In genomic region chr9:112559629-112560413, GRCh38 we compare ENCODE assay signal across 1 cellular context.
TF ChIP-seq lines count a peak whose summit lies in the region.

No MANE protein-coding gene starts in this region.

TF ChIP-seq in K562, 482 proteins besides CTCF, POLR2A, EP300 and RAD21 (continued from another document):
- no peak for TF ChIP-seq ELK3 (CRISPR knock-in tag; IDR thresholded peaks at IDR 0.05)
- TF ChIP-seq DNMT1 (IDR thresholded peaks at IDR 0.05): no peak
- TF ChIP-seq ZNF316 (IDR thresholded peaks at IDR 0.05): peak; percentile 95
- no peak for TF ChIP-seq ZNF589 (CRISPR knock-in tag; IDR thresholded peaks at IDR 0.05; ENCODE audit: low read depth)
- 0 out of 2 replicates have a peak, but pooled peaks have one; percentile 54 for TF ChIP-seq DMBX1 (CRISPR knock-in tag; IDR thresholded peaks at IDR 0.05; ENCODE audit: borderline replicate concordance)
- TF ChIP-seq TAF9B (IDR thresholded peaks at IDR 0.05; ENCODE audit: partially characterized antibody): no peak
- TF ChIP-seq ZNF263 (CRISPR knock-in tag; IDR thresholded peaks at IDR 0.05; ENCODE audit: borderline replicate concordance): 0 out of 2 replicates have a peak, but pooled peaks have one; percentile 46
- TF ChIP-seq TEAD1 (CRISPR knock-in tag; IDR thresholded peaks at IDR 0.05): no peak
- peak; percentile 38; the same call in 1 of the 2 replicates for TF ChIP-seq CXXC5 (CRISPR knock-in tag; IDR thresholded peaks at IDR 0.05)
- no peak for TF ChIP-seq ZNF282 (CRISPR knock-in tag; IDR thresholded peaks at IDR 0.05)
- TF ChIP-seq PCBP2 (IDR thresholded peaks at IDR 0.05; ENCODE audit: low read depth, low read length, poor library complexity, severe bottlenecking): no peak
- no peak for TF ChIP-seq NFIX (CRISPR knock-in tag; IDR thresholded peaks at IDR 0.05; ENCODE audit: low read depth)
- no peak for TF ChIP-seq UBTF (IDR thresholded peaks at IDR 0.05; ENCODE audit: borderline replicate concordance in 1 of 2, low read depth in 2 of 2, low read length in 2 of 2)
- TF ChIP-seq NELFE (IDR thresholded peaks at IDR 0.05; ENCODE audit: insufficient read depth, insufficient read length): no peak
- no peak for TF ChIP-seq ZZZ3 (IDR thresholded peaks at IDR 0.05)
- no peak for TF ChIP-seq ZNF445 (CRISPR knock-in tag; IDR thresholded peaks at IDR 0.05; ENCODE audit: low read depth)
- no peak for TF ChIP-seq RBM15 (IDR thresholded peaks at IDR 0.05; ENCODE audit: insufficient read depth, low read length)
- no peak for TF ChIP-seq SMAD2 (IDR thresholded peaks at IDR 0.05; ENCODE audit: low read depth, low read length)
- no peak for TF ChIP-seq HCFC1 (IDR thresholded peaks at IDR 0.05; ENCODE audit: low read depth, low read length)
- no peak for TF ChIP-seq RBM14 (IDR thresholded peaks at IDR 0.05; ENCODE audit: borderline replicate concordance, insufficient read depth, low read depth, low read length)
- TF ChIP-seq DACH1 (IDR thresholded peaks at IDR 0.05; ENCODE audit: partially characterized antibody): no peak
- no peak for TF ChIP-seq USF2 (CRISPR knock-in tag; IDR thresholded peaks at IDR 0.05)
- no peak for TF ChIP-seq BCLAF1 (IDR thresholded peaks at IDR 0.05; ENCODE audit: borderline replicate concordance in 1 of 2, control insufficient read depth in 1 of 2, low read depth in 2 of 2, low read length in 1 of 2)
- no peak for TF ChIP-seq FOXJ2 (tag; IDR thresholded peaks at IDR 0.05)
- no peak for TF ChIP-seq HNRNPL (IDR thresholded peaks at IDR 0.05; ENCODE audit: low read depth, low read length)
- TF ChIP-seq KDM4B (IDR thresholded peaks at IDR 0.05; ENCODE audit: borderline replicate concordance in 2 of 2, low read depth in 1 of 2): no peak
- 0 out of 2 replicates have a peak, but pooled peaks have one; percentile 62 for TF ChIP-seq HLTF (IDR thresholded peaks at IDR 0.05)
- no peak for TF ChIP-seq POLR2AphosphoS2 (IDR thresholded peaks at IDR 0.05; ENCODE audit: low read length)
- TF ChIP-seq IRF1 (CRISPR knock-in tag; IDR thresholded peaks at IDR 0.05; ENCODE audit: borderline replicate concordance): no peak
